ENCODE assay signal across 16 cellular contexts in genomic region chr1:79551321-79551720, GRCh38.
DNase-seq lines count a peak whose midpoint lies in the region; ATAC-seq lines count a peak whose summit lies in the region.
"Had no signal": no experiment of that assay in that cellular context is flagged by ENCODE, and none has a peak within 500 bp of the region (broad histone marks: within the 10 kb centered on the region; RNA-seq: fewer than 3 reads in every experiment).

No MANE protein-coding gene starts in this region.

- no peak for ATAC-seq in HG03097 (IDR thresholded peaks at IDR 0.05; ENCODE audit: low FRiP score, unreplicated experiment)
- ATAC-seq: K562 had no signal

- H3K4me3 ChIP-seq in skeletal muscle cell (ENCODE audit: low read depth, low read length) = no peak overlapping the region
- H3K4me3 ChIP-seq: K562 had no signal

- DNase-seq in EH (ENCODE audit: low read depth) (peak; percentile 5), amniotic epithelial cell (ENCODE audit: low read depth) (peak; percentile 3), fibroblast of peridontal ligament (ENCODE audit: extremely low read depth) (peak; percentile 45), skeletal muscle cell (ENCODE audit: low read depth) (peak; percentile 58), germinal center (ENCODE audit: low spot score) (no peak), SKM-1 (lab: John Stamatoyannopoulos, UW; ENCODE audit: unreplicated experiment) (no peak)
- DNase-seq: AML-193, COR-L47, MV-4-11, NCI-H1417 treated with DMSO at 0.1 percent for 48 hours, NCI-H2029, NCI-H2171, NCI-H446 treated with DMSO at 0.1 percent for 48 hours, RPMI8226 had no signal

Comparison
In these comparisons a context has a peak if more than half of its experiments do, and no peak if none do; other contexts are left out.
1. DNase-seq: peak in EH (single experiment), amniotic epithelial cell (single experiment), fibroblast of peridontal ligament (single experiment) and skeletal muscle cell (single experiment); none in germinal center (single experiment) and SKM-1 (single experiment).